1 cellular context compared by ENCODE assay signal in genomic region chr4:12500409-12500808, GRCh38.
A peak's percentile ranks its signal among the peaks of the same experiment; 100 is the strongest.
TF ChIP-seq lines count a peak whose summit lies in the region.

No MANE protein-coding gene starts in this region.

TF ChIP-seq in HepG2, 621 proteins besides CTCF, POLR2A, EP300 and RAD21 (continued from another document and continues in another):
- 0 out of 2 replicates have a peak, but pooled peaks have one; percentile 24 for TF ChIP-seq NCOA2 (CRISPR knock-in tag; IDR thresholded peaks at IDR 0.05)
- 0 out of 2 replicates have a peak, but pooled peaks have one; percentile 32 for TF ChIP-seq HNF4G (IDR thresholded peaks at IDR 0.05; ENCODE audit: borderline replicate concordance, low read depth, low read length)
- no peak for TF ChIP-seq HNF4G (CRISPR knock-in tag; IDR thresholded peaks at IDR 0.05; ENCODE audit: borderline replicate concordance, low read depth)
- TF ChIP-seq, protein P1, sequence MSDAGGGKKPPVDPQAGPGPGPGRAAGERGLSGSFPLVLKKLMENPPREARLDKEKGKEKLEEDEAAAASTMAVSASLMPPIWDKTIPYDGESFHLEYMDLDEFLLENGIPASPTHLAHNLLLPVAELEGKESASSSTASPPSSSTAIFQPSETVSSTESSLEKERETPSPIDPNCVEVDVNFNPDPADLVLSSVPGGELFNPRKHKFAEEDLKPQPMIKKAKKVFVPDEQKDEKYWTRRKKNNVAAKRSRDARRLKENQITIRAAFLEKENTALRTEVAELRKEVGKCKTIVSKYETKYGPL (CRISPR knock-in tag; IDR thresholded peaks at IDR 0.05) = no peak
- no peak for TF ChIP-seq SP1 (IDR thresholded peaks at IDR 0.05)
- no peak for TF ChIP-seq SP1 (CRISPR knock-in tag; IDR thresholded peaks at IDR 0.05)
- TF ChIP-seq PAXIP1 (CRISPR knock-in tag; conservative IDR thresholded peaks at IDR 0.05) = peak; percentile 48
- no peak for TF ChIP-seq ZMYM4 (CRISPR knock-in tag; IDR thresholded peaks at IDR 0.05)
- no peak for TF ChIP-seq TARDBP (CRISPR knock-in tag; IDR thresholded peaks at IDR 0.05)
- TF ChIP-seq KLF6 (CRISPR knock-in tag; IDR thresholded peaks at IDR 0.05) = no peak
- peak; percentile 31; the same call in 1 of the 2 replicates for TF ChIP-seq MEF2D (CRISPR knock-in tag; IDR thresholded peaks at IDR 0.05)
- TF ChIP-seq HNRNPK (IDR thresholded peaks at IDR 0.05; ENCODE audit: low read depth, low read length, poor library complexity, severe bottlenecking) = no peak
- no peak for TF ChIP-seq NR2F2 (IDR thresholded peaks at IDR 0.05; ENCODE audit: borderline replicate concordance, low read depth)
- peak; percentile 59 for TF ChIP-seq FOXA3 (CRISPR knock-in tag; IDR thresholded peaks at IDR 0.05)
- no peak for TF ChIP-seq PAX8 (CRISPR knock-in tag; IDR thresholded peaks at IDR 0.05; ENCODE audit: borderline replicate concordance)
- TF ChIP-seq, protein P2, sequence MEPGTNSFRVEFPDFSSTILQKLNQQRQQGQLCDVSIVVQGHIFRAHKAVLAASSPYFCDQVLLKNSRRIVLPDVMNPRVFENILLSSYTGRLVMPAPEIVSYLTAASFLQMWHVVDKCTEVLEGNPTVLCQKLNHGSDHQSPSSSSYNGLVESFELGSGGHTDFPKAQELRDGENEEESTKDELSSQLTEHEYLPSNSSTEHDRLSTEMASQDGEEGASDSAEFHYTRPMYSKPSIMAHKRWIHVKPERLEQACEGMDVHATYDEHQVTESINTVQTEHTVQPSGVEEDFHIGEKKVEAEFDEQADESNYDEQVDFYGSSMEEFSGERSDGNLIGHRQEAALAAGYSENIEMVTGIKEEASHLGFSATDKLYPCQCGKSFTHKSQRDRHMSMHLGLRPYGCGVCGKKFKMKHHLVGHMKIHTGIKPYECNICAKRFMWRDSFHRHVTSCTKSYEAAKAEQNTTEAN (CRISPR knock-in tag; conservative IDR thresholded peaks at IDR 0.05) = no peak
- TF ChIP-seq SPEN (CRISPR knock-in tag; IDR thresholded peaks at IDR 0.05; ENCODE audit: low read depth) = no peak
- TF ChIP-seq ZNF256 (CRISPR knock-in tag; conservative IDR thresholded peaks at IDR 0.05) = no peak
- no peak for TF ChIP-seq ZNF138 (CRISPR knock-in tag; IDR thresholded peaks at IDR 0.05; ENCODE audit: low read depth)
- peak; percentile 38; the same call in 1 of the 2 replicates for TF ChIP-seq SOX5 (CRISPR knock-in tag; IDR thresholded peaks at IDR 0.05; ENCODE audit: borderline replicate concordance)
- no peak for TF ChIP-seq NFYC (CRISPR knock-in tag; IDR thresholded peaks at IDR 0.05)
- TF ChIP-seq ZNF644 (CRISPR knock-in tag; IDR thresholded peaks at IDR 0.05; ENCODE audit: low read depth) = no peak
- TF ChIP-seq, protein P3, sequence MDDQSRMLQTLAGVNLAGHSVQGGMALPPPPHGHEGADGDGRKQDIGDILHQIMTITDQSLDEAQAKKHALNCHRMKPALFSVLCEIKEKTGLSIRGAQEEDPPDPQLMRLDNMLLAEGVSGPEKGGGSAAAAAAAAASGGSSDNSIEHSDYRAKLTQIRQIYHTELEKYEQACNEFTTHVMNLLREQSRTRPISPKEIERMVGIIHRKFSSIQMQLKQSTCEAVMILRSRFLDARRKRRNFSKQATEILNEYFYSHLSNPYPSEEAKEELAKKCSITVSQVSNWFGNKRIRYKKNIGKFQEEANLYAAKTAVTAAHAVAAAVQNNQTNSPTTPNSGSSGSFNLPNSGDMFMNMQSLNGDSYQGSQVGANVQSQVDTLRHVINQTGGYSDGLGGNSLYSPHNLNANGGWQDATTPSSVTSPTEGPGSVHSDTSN (CRISPR knock-in tag; IDR thresholded peaks at IDR 0.05; ENCODE audit: borderline replicate concordance) = no peak
- TF ChIP-seq NFIC (IDR thresholded peaks at IDR 0.05; ENCODE audit: low read length) = no peak; the same call in 1 of the 2 replicates
- no peak for TF ChIP-seq ZNF660 (CRISPR knock-in tag; IDR thresholded peaks at IDR 0.05; ENCODE audit: borderline replicate concordance, low read depth)
- TF ChIP-seq KDM4B (CRISPR knock-in tag; IDR thresholded peaks at IDR 0.05) = no peak
- TF ChIP-seq CHCHD3 (CRISPR knock-in tag; IDR thresholded peaks at IDR 0.05) = no peak
- TF ChIP-seq KLF12 (CRISPR knock-in tag; IDR thresholded peaks at IDR 0.05; ENCODE audit: borderline replicate concordance) = no peak
- peak; percentile 51; the same call in 1 of the 2 replicates for TF ChIP-seq KDM6A (CRISPR knock-in tag; IDR thresholded peaks at IDR 0.05; ENCODE audit: low read depth)
- no peak for TF ChIP-seq EZH2 (conservative IDR thresholded peaks at IDR 0.05; ENCODE audit: low read depth, low read length)
- no peak for TF ChIP-seq ZNF646 (CRISPR knock-in tag; IDR thresholded peaks at IDR 0.05)
- TF ChIP-seq PATZ1 (CRISPR knock-in tag; IDR thresholded peaks at IDR 0.05) = no peak
- TF ChIP-seq, protein P4, sequence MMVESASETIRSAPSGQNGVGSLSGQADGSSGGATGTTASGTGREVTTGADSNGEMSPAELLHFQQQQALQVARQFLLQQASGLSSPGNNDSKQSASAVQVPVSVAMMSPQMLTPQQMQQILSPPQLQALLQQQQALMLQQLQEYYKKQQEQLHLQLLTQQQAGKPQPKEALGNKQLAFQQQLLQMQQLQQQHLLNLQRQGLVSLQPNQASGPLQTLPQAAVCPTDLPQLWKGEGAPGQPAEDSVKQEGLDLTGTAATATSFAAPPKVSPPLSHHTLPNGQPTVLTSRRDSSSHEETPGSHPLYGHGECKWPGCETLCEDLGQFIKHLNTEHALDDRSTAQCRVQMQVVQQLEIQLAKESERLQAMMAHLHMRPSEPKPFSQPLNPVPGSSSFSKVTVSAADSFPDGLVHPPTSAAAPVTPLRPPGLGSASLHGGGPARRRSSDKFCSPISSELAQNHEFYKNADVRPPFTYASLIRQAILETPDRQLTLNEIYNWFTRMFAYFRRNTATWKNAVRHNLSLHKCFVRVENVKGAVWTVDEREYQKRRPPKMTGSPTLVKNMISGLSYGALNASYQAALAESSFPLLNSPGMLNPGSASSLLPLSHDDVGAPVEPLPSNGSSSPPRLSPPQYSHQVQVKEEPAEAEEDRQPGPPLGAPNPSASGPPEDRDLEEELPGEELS (CRISPR knock-in tag; IDR thresholded peaks at IDR 0.05) = no peak
- no peak for TF ChIP-seq ELF4 (CRISPR knock-in tag; IDR thresholded peaks at IDR 0.05; ENCODE audit: borderline replicate concordance)
- TF ChIP-seq BCLAF1 (IDR thresholded peaks at IDR 0.05) = no peak
- TF ChIP-seq HNRNPUL1 (IDR thresholded peaks at IDR 0.05; ENCODE audit: low read depth, low read length) = no peak
- TF ChIP-seq ZNF263 (CRISPR knock-in tag; IDR thresholded peaks at IDR 0.05) = no peak
